1 cellular context compared by ENCODE assay signal in genomic region chr6:8246403-8246802, GRCh38.
TF ChIP-seq lines count a peak whose summit lies in the region.

No MANE protein-coding gene starts in this region.

TF ChIP-seq in HEK293, 187 proteins besides CTCF, POLR2A, EP300 and RAD21 (continued from another document):
- TF ChIP-seq BCL6B (tag by site-specific recombination; IDR thresholded peaks at IDR 0.05) (peak; percentile 60; the same call in 1 of the 2 replicates), ZNF792 (tag by site-specific recombination; IDR thresholded peaks at IDR 0.05) (no peak), FEZF1 (tag by site-specific recombination; IDR thresholded peaks at IDR 0.05) (peak; percentile 81), ZNF518A (tag by site-specific recombination; conservative IDR thresholded peaks at IDR 0.05; ENCODE audit: low read depth) (no peak), ZSCAN30 (tag by site-specific recombination; IDR thresholded peaks at IDR 0.05) (no peak), ZNF112 (tag by site-specific recombination; IDR thresholded peaks at IDR 0.05) (no peak), ZBTB10 (tag by site-specific recombination; IDR thresholded peaks at IDR 0.05) (no peak), GFI1B (tag by site-specific recombination; IDR thresholded peaks at IDR 0.05) (no peak), GLI4 (tag by site-specific recombination; IDR thresholded peaks at IDR 0.05) (no peak), HOXD13 (CRISPR knock-in tag; IDR thresholded peaks at IDR 0.05; ENCODE audit: borderline replicate concordance) (no peak), ZNF354C (tag by site-specific recombination; IDR thresholded peaks at IDR 0.05; ENCODE audit: borderline replicate concordance, low read depth) (no peak), IKZF3 (tag by site-specific recombination; IDR thresholded peaks at IDR 0.05) (peak; percentile 36; the same call in 1 of the 2 replicates), ZNF513 (tag by site-specific recombination; IDR thresholded peaks at IDR 0.05) (no peak), ZNF843 (tag by site-specific recombination; IDR thresholded peaks at IDR 0.05) (0 out of 2 replicates have a peak, but pooled peaks have one; percentile 53), PRDM10 (tag by site-specific recombination; IDR thresholded peaks at IDR 0.05) (no peak)
TF ChIP-seq in HEK293: peak in this region for 5.
